ENCODE assay signal across 10 cellular contexts in the genomic region with DNA sequence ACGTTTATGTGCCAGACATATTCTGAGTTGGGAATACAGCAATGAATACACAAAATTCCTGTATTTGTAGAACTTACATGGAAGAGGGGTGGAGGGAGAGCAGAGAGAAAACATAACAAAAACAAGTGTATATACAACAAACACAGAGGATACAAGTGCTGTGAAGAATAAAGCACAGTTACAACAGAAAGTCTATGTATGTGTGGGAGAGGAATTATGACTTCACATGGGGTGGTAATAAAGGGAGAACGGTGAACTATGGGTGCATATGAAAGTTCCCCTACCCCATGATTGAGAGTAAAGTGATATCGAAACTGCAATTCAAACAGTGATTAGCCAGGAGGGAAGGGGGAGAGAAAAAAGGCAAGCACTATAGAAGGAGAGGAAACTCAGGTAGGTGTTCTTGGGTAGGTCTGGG. TPM values are rescaled to one million over a fixed set of nuclear protein-coding genes. Genes with fewer than 3 reads are reported as not detected.
DNase-seq lines count a peak whose midpoint lies in the region; ATAC-seq, FAIRE-seq and TF ChIP-seq lines count a peak whose summit lies in the region.
"Had no signal": no experiment of that assay in that cellular context is flagged by ENCODE, and none has a peak within 500 bp of the region (broad histone marks: within the 10 kb centered on the region; RNA-seq: fewer than 3 reads in every experiment).

No MANE protein-coding gene starts in this region.

- H4K20me1 ChIP-seq in K562 (replicated peaks; ENCODE audit: control insufficient read depth, insufficient read depth, low read length) = no peaks in the 10 kb centered on the region

- POLR2A ChIA-PET in K562 (lab: Yijun Ruan, JAX) = no interaction called here
- POLR2A ChIA-PET in A673 (lab: Charles Lee; ENCODE audit: low non-redundant PET) = interaction anchor here (0.7 kb wide), 1 partner anchor 11 kb away, joined by 3 read pairs; no protein-coding TSS in a partner anchor

- in situ Hi-C loops in K562 (cut with MboI) = no loop called here

- H3K9me3 ChIP-seq in K562 (replicated peaks; ENCODE audit: control insufficient read depth, insufficient read depth, low read depth, low read length) (no peaks in the 10 kb centered on the region), small intestine (ENCODE audit: control insufficient read depth, low read depth) (no peaks in the 10 kb centered on the region), A673 (ENCODE audit: low read depth, low read length, poor library complexity, severe bottlenecking) (no peaks in the 10 kb centered on the region)
- H3K9me3 ChIP-seq: neutrophil had no signal

- FAIRE-seq in K562 (lab: Jason Lieb, UNC) = no peak
- FAIRE-seq in small intestine (lab: Jason Lieb, UNC) = no peak

- 69% methylated on average over 3 of the region's 3 CpGs for WGBS in K562 (ENCODE audit: insufficient coverage, low coverage, missing lambda C conversion rate)
- 35 to 56% (median 41%) methylated on average over 3 of the region's 3 CpGs for WGBS in small intestine, 3 donors

- TF ChIP-seq RAD21 in K562 (CRISPR knock-in tag; conservative IDR thresholded peaks at IDR 0.05 in 1 of 2, IDR thresholded peaks at IDR 0.05 in 1 of 2) = no peak

- DNase-seq in K562 (ENCODE audit: extremely low read depth in 1 of 4, low spot score in 3 of 4) (no peak), small intestine (no peak), hepatic stellate cell (ENCODE audit: low spot score) (no peak), CD1c-positive myeloid dendritic cell (ENCODE audit: extremely low spot score) (no peak), A673 (ENCODE audit: low spot score) (no peak)
- DNase-seq: SW 1271 had no signal

- no peak overlapping the region for H2AFZ ChIP-seq in K562 (ENCODE audit: low read depth, low read length)

- intact Hi-C loops in K562 (cut with micrococcal nuclease) (no loop called here), A673 (cut with micrococcal nuclease; ENCODE audit: unreplicated experiment) (no loop called here)

- CTCF ChIA-PET in K562 (lab: Yijun Ruan, JAX; ENCODE audit: low intra/inter-chr PET ratio) = no interaction called here
- CTCF ChIA-PET in A673 (lab: Charles Lee) = no interaction called here

- H3K4me1 ChIP-seq in K562 (replicated peaks in 1 of 2; ENCODE audit: control insufficient read depth in 2 of 2, insufficient read depth in 2 of 2, low read length in 2 of 2) (no peaks in the 10 kb centered on the region), small intestine (ENCODE audit: control insufficient read depth in 2 of 2, insufficient read depth in 1 of 2, low read depth in 1 of 2, low read length in 1 of 2) (no peaks in the 10 kb centered on the region), A673 (ENCODE audit: insufficient read depth, low read length, poor library complexity, severe bottlenecking) (no peaks in the 10 kb centered on the region)

- ATAC-seq in GM18519 (IDR thresholded peaks at IDR 0.05; ENCODE audit: low FRiP score, unreplicated experiment) = peak; percentile 92
- peak; percentile 94 for ATAC-seq in GM21381 (IDR thresholded peaks at IDR 0.05; ENCODE audit: unreplicated experiment)
- peak; percentile 94 for ATAC-seq in HG03135 (IDR thresholded peaks at IDR 0.05; ENCODE audit: unreplicated experiment)
- peak; percentile 38 for ATAC-seq in K562

- H3K4me3 ChIP-seq in K562 = no peak overlapping the region
- H3K4me3 ChIP-seq in small intestine (ENCODE audit: low read depth in 1 of 2, low read length in 2 of 2) = no peak overlapping the region
- no peak overlapping the region for H3K4me3 ChIP-seq in A673 (ENCODE audit: low read depth, low read length, poor library complexity, severe bottlenecking)

- BruUV-seq in K562 (replicated peaks; lab: Mats Ljungman, UMichigan) (no TSS peak), A673 (replicated peaks; lab: Mats Ljungman, UMichigan) (no TSS peak)

- H3K9me1 ChIP-seq in K562 (ENCODE audit: control insufficient read depth, insufficient read depth, low read length) = no peaks in the 10 kb centered on the region

- H3K79me2 ChIP-seq in K562 (ENCODE audit: control insufficient read depth, insufficient read depth, low read length) = peaks cover 89% of the 10 kb centered on the region

- H3K27me3 ChIP-seq in K562 (ENCODE audit: control insufficient read depth in 2 of 2, insufficient read depth in 2 of 2, low read length in 2 of 2) = no peaks in the 10 kb centered on the region
- no peaks in the 10 kb centered on the region for H3K27me3 ChIP-seq in small intestine (ENCODE audit: control insufficient read depth in 2 of 2, insufficient read depth in 2 of 2, low read length in 2 of 2)
- H3K27me3 ChIP-seq in A673 (replicated peaks; ENCODE audit: insufficient read depth, low read depth, low read length, poor library complexity) = no peaks in the 10 kb centered on the region
- H3K27me3 ChIP-seq: neutrophil had no signal

- H3K27ac ChIP-seq in K562 (ENCODE audit: extremely low read depth, low read depth, low read length) (peak overlapping the region; percentile 16; the same call in 1 of the 3 replicates), small intestine (ENCODE audit: low read depth in 1 of 2, low read length in 1 of 2) (no peak overlapping the region), A673 (ENCODE audit: low read depth, low read length, poor library complexity, severe bottlenecking) (no peak overlapping the region)
- H3K27ac ChIP-seq: neutrophil had no signal

- TF ChIP-seq EP300 in K562 (IDR thresholded peaks at IDR 0.05; ENCODE audit: low read length) = no peak

- TF ChIP-seq CTCF in K562 (IDR thresholded peaks at IDR 0.05 in 2 of 3, conservative IDR thresholded peaks at IDR 0.05 in 1 of 3; ENCODE audit: insufficient read depth in 2 of 3, low read depth in 1 of 3, low read length in 3 of 3) (no peak), A673 (conservative IDR thresholded peaks at IDR 0.05; ENCODE audit: low read depth, low read length) (no peak)

- peaks cover 65% of the 10 kb centered on the region for H3K36me3 ChIP-seq in K562 (ENCODE audit: control insufficient read depth, insufficient read depth, low read length)
- no peaks in the 10 kb centered on the region for H3K36me3 ChIP-seq in small intestine (ENCODE audit: control insufficient read depth in 2 of 2, insufficient read depth in 2 of 2, low read length in 2 of 2)
- peaks cover 9% of the 10 kb centered on the region for H3K36me3 ChIP-seq in A673 (ENCODE audit: insufficient read depth, low read length, poor library complexity, severe bottlenecking)

- TF ChIP-seq POLR2A in K562 (conservative IDR thresholded peaks at IDR 0.05) = 0 out of 2 replicates have a peak, but pooled peaks have one; percentile 17

- no peak overlapping the region for H3K4me2 ChIP-seq in K562 (ENCODE audit: insufficient read depth, low read length)

- no peak overlapping the region for H3K9ac ChIP-seq in K562 (ENCODE audit: insufficient read depth in 1 of 2, low read depth in 2 of 2, low read length in 2 of 2)

TF ChIP-seq in K562, 482 proteins besides CTCF, POLR2A, EP300 and RAD21 (continues in another document):
- TF ChIP-seq ZNF124 (CRISPR knock-in tag; IDR thresholded peaks at IDR 0.05) (no peak), ZNF232 (CRISPR knock-in tag; IDR thresholded peaks at IDR 0.05) (no peak), RBM15 (IDR thresholded peaks at IDR 0.05; ENCODE audit: insufficient read depth, low read length) (no peak), LARP7 (IDR thresholded peaks at IDR 0.05) (no peak), ZNF592 (IDR thresholded peaks at IDR 0.05) (no peak)

RNA-seq across cellular contexts. Expression of gene HBS1L, which starts 24.6 kb away (rescaled TPM):
- 82.7 and 242 TPM in 2 replicates for total RNA-seq in K562 (2011; cell fraction: chromatin; rRNA removed; ENCODE audit: low replicate concordance)
- total RNA-seq in K562 (2011; cell fraction: nucleolus; rRNA removed) = 27.5 and 35.5 TPM in 2 replicates
- total RNA-seq in K562 (2011; cell fraction: nucleoplasm; rRNA removed) = 68.2 and 121 TPM in 2 replicates
- total RNA-seq in K562 (2014; rRNA removed) = 133 and 145 TPM in 2 replicates
- total RNA-seq in K562 (2014; rRNA removed; fragmentation: Illumina TruSeq; extraction: Trizol) = 184 and 207 TPM in 2 replicates
- total RNA-seq in K562 (2015; rRNA removed; fragmentation: Illumina TruSeq; extraction: Trizol) = 161 and 170 TPM in 2 replicates
- 128 and 140 TPM in 2 replicates for total RNA-seq in K562 (2021)
- polyA plus RNA-seq in K562 (2011; rRNA removed) = 131 and 175 TPM in 2 replicates
- 34.0 and 60.3 TPM in 2 replicates for polyA plus RNA-seq in K562 (2011; cell fraction: cytosol; rRNA removed)
- 57.7 and 92.5 TPM in 2 replicates for polyA plus RNA-seq in K562 (2011; cell fraction: nucleus; rRNA removed)
- polyA plus RNA-seq in K562 (2012) = 75.8 and 104 TPM in 2 replicates
- polyA plus RNA-seq in K562 (2014; fragmentation: Illumina TruSeq; extraction: Trizol) = 117 and 121 TPM in 2 replicates
- polyA plus RNA-seq in K562 (2014; fragmentation: Nextera tagmentation; extraction: Ambion mirVana) = 100 to 1,000 TPM; 101 to 199 TPM
- 115 and 120 TPM in 2 replicates for polyA plus RNA-seq in K562 (2014; rRNA removed)
- 345 and 377 TPM in 2 replicates for polyA minus RNA-seq in K562 (2011; rRNA and poly(A)+ RNA removed)
- polyA minus RNA-seq in K562 (2011; cell fraction: cytosol; rRNA and poly(A)+ RNA removed) = 82.5 and 96.0 TPM in 2 replicates
- polyA minus RNA-seq in K562 (2011; cell fraction: nucleus; rRNA and poly(A)+ RNA removed) = 84.1 and 152 TPM in 2 replicates
- 10 to 100 TPM; 23.0 to 34.7 (median 26.7) TPM for polyA plus RNA-seq in small intestine
- total RNA-seq in A673 (2021) = 106 and 113 TPM in 2 replicates

Comparison
In these comparisons a context has a peak if more than half of its experiments do, and no peak if none do; other contexts are left out.
1. ATAC-seq: peak in every context shown above with its lines; median percentile 94 in GM21381; 94 in HG03135; 92 in GM18519; 38 in K562.